Comparison of ENCODE assay signal across 8 cellular contexts in genomic region chr19:1445932-1446712, GRCh38. TPM values are rescaled to one million over a fixed set of nuclear protein-coding genes. Genes with fewer than 3 reads are reported as not detected.
A peak's percentile ranks its signal among the peaks of the same experiment; 100 is the strongest.
DNase-seq lines count a peak whose midpoint lies in the region; ATAC-seq and TF ChIP-seq lines count a peak whose summit lies in the region.

No MANE protein-coding gene starts in this region.

- POLR2A ChIA-PET in HCT116 (lab: Charles Lee) = interaction anchor here (0.8 to 3.0 kb wide), 6 partner anchors 9 to 177 kb away, joined by 3 to 28 read pairs (median 3); partner anchors contain the start of gene REEP6

- peaks cover 3 to 12% of the 10 kb centered on the region in 2 experiments; a peak in 2 of 4 replicates for H3K36me3 ChIP-seq in HCT116 (ENCODE audit: control insufficient read depth in 1 of 2, insufficient read depth in 2 of 2, low read length in 2 of 2)

- no peaks in the 10 kb centered on the region; the same call in 1 of the 2 replicates for H3K27me3 ChIP-seq in HCT116 (ENCODE audit: insufficient read depth, low read length)

- TF ChIP-seq RAD21 in HCT116 (IDR thresholded peaks at IDR 0.05; ENCODE audit: low read depth) = no peak

- intact Hi-C loops in HCT116 (cut with micrococcal nuclease) = no loop called here

- BruUV-seq in HCT116 (replicated peaks; lab: Mats Ljungman, UMichigan) = no TSS peak

- H3K4me1 ChIP-seq in HCT116 (ENCODE audit: control insufficient read depth in 1 of 2, insufficient read depth in 2 of 2, low read length in 2 of 2) = peaks cover 37 to 58% of the 10 kb centered on the region in 2 experiments

- peak overlapping the region; percentile 48 to 62 for H3K4me3 ChIP-seq in HCT116 (replicated peaks in 1 of 2; ENCODE audit: low read depth in 1 of 2, low read length in 2 of 2)

- no peak for DNase-seq in HCT116 (ENCODE audit: low read depth, low spot score)
- peak; percentile 59 for DNase-seq in RPMI8226
- DNase-seq in glomerular visceral epithelial cell (ENCODE audit: extremely low spot score) = peak; percentile 59
- DNase-seq in stimulated activated effector memory CD8-positive, alpha-beta T cell treated with anti-CD3 and anti-CD28 coated beads, Interleukin-12 subunit alpha, Interleukin-12 subunit beta, amount 100 ng/mL, for 72 hours (ENCODE audit: low spot score in 2 of 2) = no peak
- DNase-seq in GOT3 (lab: John Stamatoyannopoulos, UW) = no peak
- DNase-seq in stimulated activated CD4-positive, alpha-beta T cell treated with anti-CD3 and anti-CD28 coated beads, Interleukin-4, amount 100 ng/mL, for 1 hour = no peak
- no peak for DNase-seq in NCI-H187 treated with DMSO at 0.1 percent for 48 hours (lab: John Stamatoyannopoulos, UW)
- DNase-seq in activated CD4-positive, alpha-beta T cell treated with anti-CD3 and anti-CD28 coated beads, Interleukin-2, amount 50 U/mL, for 1 hour = no peak

- peak overlapping the region; percentile 99 for H3K4me2 ChIP-seq in HCT116 (ENCODE audit: low read length)

- H3K9me3 ChIP-seq in HCT116 (ENCODE audit: control insufficient read depth in 1 of 2, insufficient read depth in 1 of 2, low read depth in 1 of 2, low read length in 2 of 2) = no peaks in the 10 kb centered on the region

- H2AFZ ChIP-seq in HCT116 (ENCODE audit: low read depth, low read length, poor library complexity, severe bottlenecking) = no peak overlapping the region

- peak overlapping the region; percentile 73 for H3K4me3 Mint-ChIP-seq in stimulated activated effector memory CD8-positive, alpha-beta T cell treated with anti-CD3 and anti-CD28 coated beads, Interleukin-12 subunit alpha, Interleukin-12 subunit beta, amount 100 ng/mL, for 72 hours

- H3K27ac ChIP-seq in HCT116 (ENCODE audit: low read depth, low read length) = peak overlapping the region; percentile 22; the same call in 1 of the 2 replicates

- H3K27ac Mint-ChIP-seq in stimulated activated effector memory CD8-positive, alpha-beta T cell treated with anti-CD3 and anti-CD28 coated beads, Interleukin-12 subunit alpha, Interleukin-12 subunit beta, amount 100 ng/mL, for 72 hours = no peak overlapping the region

- peak; percentile 28 for ATAC-seq in HCT116
- no peak for ATAC-seq in stimulated activated effector memory CD8-positive, alpha-beta T cell treated with anti-CD3 and anti-CD28 coated beads, Interleukin-12 subunit alpha, Interleukin-12 subunit beta, amount 100 ng/mL, for 72 hours

- H3K4me1 Mint-ChIP-seq in stimulated activated effector memory CD8-positive, alpha-beta T cell treated with anti-CD3 and anti-CD28 coated beads, Interleukin-12 subunit alpha, Interleukin-12 subunit beta, amount 100 ng/mL, for 72 hours = peaks cover 32% of the 10 kb centered on the region

- H3K36me3 Mint-ChIP-seq in stimulated activated effector memory CD8-positive, alpha-beta T cell treated with anti-CD3 and anti-CD28 coated beads, Interleukin-12 subunit alpha, Interleukin-12 subunit beta, amount 100 ng/mL, for 72 hours = peaks cover 35% of the 10 kb centered on the region

- TF ChIP-seq POLR2A in HCT116 (IDR thresholded peaks at IDR 0.05; ENCODE audit: borderline replicate concordance, extremely low read depth, insufficient read depth, insufficient read length) = no peak

- RAD21 ChIA-PET in HCT116 (lab: Charles Lee; ENCODE audit: low non-redundant PET in 1 of 2, low total read pairs in 2 of 2, uncharacterized antibody in 2 of 2, unreplicated experiment in 2 of 2) = interaction anchor here in 1 of 2 experiments (0.6 to 1.3 kb wide), 2 partner anchors 10 to 167 kb away, joined by 3 to 4 read pairs; no protein-coding TSS in a partner anchor

- CTCF ChIA-PET in HCT116 (lab: Charles Lee) = interaction anchor here (0.9 to 3.0 kb wide), 4 partner anchors 9 to 380 kb away, joined by 3 to 49 read pairs (median 4); no protein-coding TSS in a partner anchor

- H3K9me2 ChIP-seq in HCT116 (ENCODE audit: insufficient read depth) = no peaks in the 10 kb centered on the region

- H3K79me2 ChIP-seq in HCT116 (ENCODE audit: insufficient read depth, low read length) = peaks cover 15% of the 10 kb centered on the region

- H4K20me1 ChIP-seq in HCT116 (ENCODE audit: insufficient read depth) = peaks cover 15% of the 10 kb centered on the region; the same call in 1 of the 2 replicates

- H3K9me3 Mint-ChIP-seq in stimulated activated effector memory CD8-positive, alpha-beta T cell treated with anti-CD3 and anti-CD28 coated beads, Interleukin-12 subunit alpha, Interleukin-12 subunit beta, amount 100 ng/mL, for 72 hours = no peaks in the 10 kb centered on the region

- H3K9ac ChIP-seq in HCT116 (ENCODE audit: low read length) = peak overlapping the region; percentile 71

- TF ChIP-seq CTCF in HCT116 (IDR thresholded peaks at IDR 0.05 in 2 of 3, conservative IDR thresholded peaks at IDR 0.05 in 1 of 3; ENCODE audit: borderline replicate concordance in 1 of 3, insufficient read depth in 1 of 3, low read depth in 2 of 3, low read length in 2 of 3) = no peak

TF ChIP-seq in HCT116, 20 proteins besides CTCF, POLR2A, EP300 and RAD21:
- no peak for TF ChIP-seq TCF7L2 (IDR thresholded peaks at IDR 0.05; ENCODE audit: borderline replicate concordance, extremely low read depth, insufficient read depth, insufficient read length)
- no peak for TF ChIP-seq CEBPB (IDR thresholded peaks at IDR 0.05; ENCODE audit: low read depth)
- TF ChIP-seq, protein P1, sequence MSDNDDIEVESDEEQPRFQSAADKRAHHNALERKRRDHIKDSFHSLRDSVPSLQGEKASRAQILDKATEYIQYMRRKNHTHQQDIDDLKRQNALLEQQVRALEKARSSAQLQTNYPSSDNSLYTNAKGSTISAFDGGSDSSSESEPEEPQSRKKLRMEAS (IDR thresholded peaks at IDR 0.05) = no peak
- no peak for TF ChIP-seq ZFX (IDR thresholded peaks at IDR 0.05)
- TF ChIP-seq CBX3 (IDR thresholded peaks at IDR 0.05; ENCODE audit: low read depth) = no peak
- TF ChIP-seq SP1 (IDR thresholded peaks at IDR 0.05; ENCODE audit: low read depth) = no peak
- no peak for TF ChIP-seq REST (IDR thresholded peaks at IDR 0.05; ENCODE audit: low read depth)
- TF ChIP-seq ZBTB33 (IDR thresholded peaks at IDR 0.05; ENCODE audit: extremely low read depth, insufficient replicate concordance, low read length) = no peak
- no peak for TF ChIP-seq EGR1 (IDR thresholded peaks at IDR 0.05; ENCODE audit: low read depth)
- TF ChIP-seq ZNF274 (IDR thresholded peaks at IDR 0.05; ENCODE audit: low read depth, low read length) = no peak
- no peak for TF ChIP-seq ELF1 (IDR thresholded peaks at IDR 0.05; ENCODE audit: borderline replicate concordance, low read depth)
- no peak for TF ChIP-seq SIN3A (IDR thresholded peaks at IDR 0.05; ENCODE audit: low read depth)

RNA-seq across cellular contexts. Expression of gene APC2, which starts 3.8 kb away (rescaled TPM):
- total RNA-seq in HCT116 (2021; ENCODE audit: unreplicated experiment) = 1.6 TPM
- polyA plus RNA-seq in HCT116 (2012) = 0.62 and 0.66 TPM in 2 replicates

RNA-seq across cellular contexts. Expression of gene RPS15, which starts 7.9 kb away (rescaled TPM):
- 1,862 TPM for total RNA-seq in HCT116 (2021; ENCODE audit: unreplicated experiment)
- polyA plus RNA-seq in HCT116 (2012) = 2,807 and 2,860 TPM in 2 replicates

RNA-seq across cellular contexts. Expression of gene C19orf25, which starts 32.9 kb away (rescaled TPM):
- total RNA-seq in HCT116 (2021; ENCODE audit: unreplicated experiment) = 48.8 TPM
- polyA plus RNA-seq in HCT116 (2012) = 25.7 and 32.1 TPM in 2 replicates

RNA-seq across cellular contexts. Expression of gene DAZAP1, which starts 38.7 kb away (rescaled TPM):
- 191 TPM for total RNA-seq in HCT116 (2021; ENCODE audit: unreplicated experiment)
- 98.2 and 111 TPM in 2 replicates for polyA plus RNA-seq in HCT116 (2012)

RNA-seq across cellular contexts. Expression of gene PCSK4, which starts 44.0 kb away (rescaled TPM):
- 11.1 TPM for total RNA-seq in HCT116 (2021; ENCODE audit: unreplicated experiment)
- polyA plus RNA-seq in HCT116 (2012) = 8.2 and 9.8 TPM in 2 replicates

Comparison
In these comparisons a context has a peak if more than half of its experiments do, and no peak if none do; other contexts are left out.
1. DNase-seq: peak in RPMI8226 (single experiment) and glomerular visceral epithelial cell (single experiment); none in HCT116 (single experiment), stimulated activated effector memory CD8-positive, alpha-beta T cell treated with anti-CD3 and anti-CD28 coated beads, Interleukin-12 subunit alpha, Interleukin-12 subunit beta, amount 100 ng/mL, for 72 hours (0 of 2), GOT3 (single experiment), stimulated activated CD4-positive, alpha-beta T cell treated with anti-CD3 and anti-CD28 coated beads, Interleukin-4, amount 100 ng/mL, for 1 hour (single experiment), NCI-H187 treated with DMSO at 0.1 percent for 48 hours (single experiment) and activated CD4-positive, alpha-beta T cell treated with anti-CD3 and anti-CD28 coated beads, Interleukin-2, amount 50 U/mL, for 1 hour (single experiment).